Comparison of ENCODE assay signal across 2 cellular contexts in the genomic region with DNA sequence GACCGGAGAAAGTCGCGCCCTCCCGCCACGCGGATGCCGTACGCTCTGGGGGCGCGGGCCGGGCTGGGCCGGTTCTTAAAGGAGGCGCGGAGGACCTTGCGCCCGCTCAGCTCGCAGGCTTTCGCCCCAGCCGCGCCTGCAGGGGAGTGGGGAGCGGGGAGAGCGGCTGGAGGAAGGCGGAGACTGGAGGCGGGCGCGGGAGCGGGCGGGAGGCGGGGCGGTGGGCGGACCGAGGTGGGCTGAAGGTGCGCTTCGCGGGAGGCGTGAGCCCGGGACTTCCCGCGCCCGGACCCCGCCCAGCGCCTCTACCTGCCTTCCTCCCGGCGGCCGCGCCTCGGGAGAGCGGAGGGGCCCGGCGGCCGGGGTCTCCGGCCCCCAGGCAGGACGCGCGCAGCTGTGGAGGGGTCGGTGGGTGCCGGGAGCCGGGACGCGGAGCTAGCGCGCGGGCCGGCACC.
TF ChIP-seq lines count a peak whose summit lies in the region.

A gene (minus strand): TSS at position 148 of the 455 bp plus-strand sequence. CDS start 422 bp downstream, outside the sequence.

TF ChIP-seq in SK-N-SH, 30 proteins besides CTCF, POLR2A, EP300 and RAD21 (continued from another document):
- TF ChIP-seq, protein P1, sequence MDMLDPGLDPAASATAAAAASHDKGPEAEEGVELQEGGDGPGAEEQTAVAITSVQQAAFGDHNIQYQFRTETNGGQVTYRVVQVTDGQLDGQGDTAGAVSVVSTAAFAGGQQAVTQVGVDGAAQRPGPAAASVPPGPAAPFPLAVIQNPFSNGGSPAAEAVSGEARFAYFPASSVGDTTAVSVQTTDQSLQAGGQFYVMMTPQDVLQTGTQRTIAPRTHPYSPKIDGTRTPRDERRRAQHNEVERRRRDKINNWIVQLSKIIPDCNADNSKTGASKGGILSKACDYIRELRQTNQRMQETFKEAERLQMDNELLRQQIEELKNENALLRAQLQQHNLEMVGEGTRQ (IDR thresholded peaks at IDR 0.05; ENCODE audit: borderline replicate concordance, low read depth, low read length) = no peak
- TF ChIP-seq FOXJ3 (CRISPR knock-in tag; IDR thresholded peaks at IDR 0.05) (no peak), RXRA (IDR thresholded peaks at IDR 0.05; ENCODE audit: borderline replicate concordance, low read depth) (no peak), ELF1 (IDR thresholded peaks at IDR 0.05) (no peak), RCOR1 (IDR thresholded peaks at IDR 0.05; ENCODE audit: low read length) (no peak), TAF1 (IDR thresholded peaks at IDR 0.05; ENCODE audit: borderline replicate concordance, low read depth, low read length) (no peak), FOSL2 (IDR thresholded peaks at IDR 0.05; ENCODE audit: borderline replicate concordance, low read depth) (no peak), GATA2 (CRISPR knock-in tag; IDR thresholded peaks at IDR 0.05) (no peak), FOXM1 (IDR thresholded peaks at IDR 0.05; ENCODE audit: low read depth) (no peak), NRF1 (IDR thresholded peaks at IDR 0.05; ENCODE audit: low read depth, low read length) (no peak), NFIC (IDR thresholded peaks at IDR 0.05; ENCODE audit: borderline replicate concordance) (no peak), EZH2phosphoT487 (IDR thresholded peaks at IDR 0.05; ENCODE audit: borderline replicate concordance, low read depth) (no peak)
- TF ChIP-seq, protein P2, sequence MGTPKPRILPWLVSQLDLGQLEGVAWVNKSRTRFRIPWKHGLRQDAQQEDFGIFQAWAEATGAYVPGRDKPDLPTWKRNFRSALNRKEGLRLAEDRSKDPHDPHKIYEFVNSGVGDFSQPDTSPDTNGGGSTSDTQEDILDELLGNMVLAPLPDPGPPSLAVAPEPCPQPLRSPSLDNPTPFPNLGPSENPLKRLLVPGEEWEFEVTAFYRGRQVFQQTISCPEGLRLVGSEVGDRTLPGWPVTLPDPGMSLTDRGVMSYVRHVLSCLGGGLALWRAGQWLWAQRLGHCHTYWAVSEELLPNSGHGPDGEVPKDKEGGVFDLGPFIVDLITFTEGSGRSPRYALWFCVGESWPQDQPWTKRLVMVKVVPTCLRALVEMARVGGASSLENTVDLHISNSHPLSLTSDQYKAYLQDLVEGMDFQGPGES (IDR thresholded peaks at IDR 0.05; ENCODE audit: low read depth, low read length) = no peak
- TF ChIP-seq, protein P3, sequence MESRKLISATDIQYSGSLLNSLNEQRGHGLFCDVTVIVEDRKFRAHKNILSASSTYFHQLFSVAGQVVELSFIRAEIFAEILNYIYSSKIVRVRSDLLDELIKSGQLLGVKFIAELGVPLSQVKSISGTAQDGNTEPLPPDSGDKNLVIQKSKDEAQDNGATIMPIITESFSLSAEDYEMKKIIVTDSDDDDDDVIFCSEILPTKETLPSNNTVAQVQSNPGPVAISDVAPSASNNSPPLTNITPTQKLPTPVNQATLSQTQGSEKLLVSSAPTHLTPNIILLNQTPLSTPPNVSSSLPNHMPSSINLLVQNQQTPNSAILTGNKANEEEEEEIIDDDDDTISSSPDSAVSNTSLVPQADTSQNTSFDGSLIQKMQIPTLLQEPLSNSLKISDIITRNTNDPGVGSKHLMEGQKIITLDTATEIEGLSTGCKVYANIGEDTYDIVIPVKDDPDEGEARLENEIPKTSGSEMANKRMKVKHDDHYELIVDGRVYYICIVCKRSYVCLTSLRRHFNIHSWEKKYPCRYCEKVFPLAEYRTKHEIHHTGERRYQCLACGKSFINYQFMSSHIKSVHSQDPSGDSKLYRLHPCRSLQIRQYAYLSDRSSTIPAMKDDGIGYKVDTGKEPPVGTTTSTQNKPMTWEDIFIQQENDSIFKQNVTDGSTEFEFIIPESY (IDR thresholded peaks at IDR 0.05; ENCODE audit: borderline replicate concordance, low read depth) = no peak
- TF ChIP-seq, protein P4, sequence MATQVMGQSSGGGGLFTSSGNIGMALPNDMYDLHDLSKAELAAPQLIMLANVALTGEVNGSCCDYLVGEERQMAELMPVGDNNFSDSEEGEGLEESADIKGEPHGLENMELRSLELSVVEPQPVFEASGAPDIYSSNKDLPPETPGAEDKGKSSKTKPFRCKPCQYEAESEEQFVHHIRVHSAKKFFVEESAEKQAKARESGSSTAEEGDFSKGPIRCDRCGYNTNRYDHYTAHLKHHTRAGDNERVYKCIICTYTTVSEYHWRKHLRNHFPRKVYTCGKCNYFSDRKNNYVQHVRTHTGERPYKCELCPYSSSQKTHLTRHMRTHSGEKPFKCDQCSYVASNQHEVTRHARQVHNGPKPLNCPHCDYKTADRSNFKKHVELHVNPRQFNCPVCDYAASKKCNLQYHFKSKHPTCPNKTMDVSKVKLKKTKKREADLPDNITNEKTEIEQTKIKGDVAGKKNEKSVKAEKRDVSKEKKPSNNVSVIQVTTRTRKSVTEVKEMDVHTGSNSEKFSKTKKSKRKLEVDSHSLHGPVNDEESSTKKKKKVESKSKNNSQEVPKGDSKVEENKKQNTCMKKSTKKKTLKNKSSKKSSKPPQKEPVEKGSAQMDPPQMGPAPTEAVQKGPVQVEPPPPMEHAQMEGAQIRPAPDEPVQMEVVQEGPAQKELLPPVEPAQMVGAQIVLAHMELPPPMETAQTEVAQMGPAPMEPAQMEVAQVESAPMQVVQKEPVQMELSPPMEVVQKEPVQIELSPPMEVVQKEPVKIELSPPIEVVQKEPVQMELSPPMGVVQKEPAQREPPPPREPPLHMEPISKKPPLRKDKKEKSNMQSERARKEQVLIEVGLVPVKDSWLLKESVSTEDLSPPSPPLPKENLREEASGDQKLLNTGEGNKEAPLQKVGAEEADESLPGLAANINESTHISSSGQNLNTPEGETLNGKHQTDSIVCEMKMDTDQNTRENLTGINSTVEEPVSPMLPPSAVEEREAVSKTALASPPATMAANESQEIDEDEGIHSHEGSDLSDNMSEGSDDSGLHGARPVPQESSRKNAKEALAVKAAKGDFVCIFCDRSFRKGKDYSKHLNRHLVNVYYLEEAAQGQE (IDR thresholded peaks at IDR 0.05; ENCODE audit: low read depth, low read length) = no peak
- TF ChIP-seq, protein P5, sequence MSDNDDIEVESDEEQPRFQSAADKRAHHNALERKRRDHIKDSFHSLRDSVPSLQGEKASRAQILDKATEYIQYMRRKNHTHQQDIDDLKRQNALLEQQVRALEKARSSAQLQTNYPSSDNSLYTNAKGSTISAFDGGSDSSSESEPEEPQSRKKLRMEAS (IDR thresholded peaks at IDR 0.05; ENCODE audit: low read depth) = no peak

TF ChIP-seq in SK-N-SH treated with all-trans-retinoic acid at 6 μM for 48 hours, 23 proteins besides CTCF, POLR2A, EP300 and RAD21 (continued from another document):
- TF ChIP-seq, protein P6, sequence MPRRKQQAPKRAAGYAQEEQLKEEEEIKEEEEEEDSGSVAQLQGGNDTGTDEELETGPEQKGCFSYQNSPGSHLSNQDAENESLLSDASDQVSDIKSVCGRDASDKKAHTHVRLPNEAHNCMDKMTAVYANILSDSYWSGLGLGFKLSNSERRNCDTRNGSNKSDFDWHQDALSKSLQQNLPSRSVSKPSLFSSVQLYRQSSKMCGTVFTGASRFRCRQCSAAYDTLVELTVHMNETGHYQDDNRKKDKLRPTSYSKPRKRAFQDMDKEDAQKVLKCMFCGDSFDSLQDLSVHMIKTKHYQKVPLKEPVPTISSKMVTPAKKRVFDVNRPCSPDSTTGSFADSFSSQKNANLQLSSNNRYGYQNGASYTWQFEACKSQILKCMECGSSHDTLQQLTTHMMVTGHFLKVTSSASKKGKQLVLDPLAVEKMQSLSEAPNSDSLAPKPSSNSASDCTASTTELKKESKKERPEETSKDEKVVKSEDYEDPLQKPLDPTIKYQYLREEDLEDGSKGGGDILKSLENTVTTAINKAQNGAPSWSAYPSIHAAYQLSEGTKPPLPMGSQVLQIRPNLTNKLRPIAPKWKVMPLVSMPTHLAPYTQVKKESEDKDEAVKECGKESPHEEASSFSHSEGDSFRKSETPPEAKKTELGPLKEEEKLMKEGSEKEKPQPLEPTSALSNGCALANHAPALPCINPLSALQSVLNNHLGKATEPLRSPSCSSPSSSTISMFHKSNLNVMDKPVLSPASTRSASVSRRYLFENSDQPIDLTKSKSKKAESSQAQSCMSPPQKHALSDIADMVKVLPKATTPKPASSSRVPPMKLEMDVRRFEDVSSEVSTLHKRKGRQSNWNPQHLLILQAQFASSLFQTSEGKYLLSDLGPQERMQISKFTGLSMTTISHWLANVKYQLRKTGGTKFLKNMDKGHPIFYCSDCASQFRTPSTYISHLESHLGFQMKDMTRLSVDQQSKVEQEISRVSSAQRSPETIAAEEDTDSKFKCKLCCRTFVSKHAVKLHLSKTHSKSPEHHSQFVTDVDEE (CRISPR knock-in tag; IDR thresholded peaks at IDR 0.05) = no peak
- TF ChIP-seq ESRRG (CRISPR knock-in tag; IDR thresholded peaks at IDR 0.05) (no peak), TCF4 (CRISPR knock-in tag; IDR thresholded peaks at IDR 0.05; ENCODE audit: borderline replicate concordance) (no peak), RARB (CRISPR knock-in tag; IDR thresholded peaks at IDR 0.05) (no peak), GLIS3 (CRISPR knock-in tag; IDR thresholded peaks at IDR 0.05) (no peak)
